ENCODE assay signal across 25 cellular contexts in genomic region chr2:133640103-133640502, GRCh38.
"Had no signal": no experiment of that assay in that cellular context is flagged by ENCODE, and none has a peak within 500 bp of the region (broad histone marks: within the 10 kb centered on the region; RNA-seq: fewer than 3 reads in every experiment).

No MANE protein-coding gene starts in this region.

- DNase-seq: activated CD4-positive, alpha-beta T cell treated with anti-CD3 and anti-CD28 coated beads for 4 hours; activated CD8-positive, alpha-beta memory T cell treated with anti-CD3 and anti-CD28 coated beads, Interleukin-2, amount 50 U/mL, for 4 hours; activated CD8-positive, alpha-beta T cell treated with anti-CD3 and anti-CD28 coated beads for 36 hours; activated naive CD4-positive, alpha-beta T cell treated with anti-CD3 and anti-CD28 coated beads, Interleukin-2, amount 50 U/mL, for 16 hours; activated naive CD8-positive, alpha-beta T cell treated with anti-CD3 and anti-CD28 coated beads, Interleukin-2, amount 10 ng/mL, durations not matched to agents 7 days and 5 days; activated T-cell treated with anti-CD3 and anti-CD28 coated beads, Interleukin-2, amount 50 U/mL, for 1 hour; adrenal gland; aorta; body of pancreas; KG1; NCI-H1092 treated with DMSO at 0.1 percent for 48 hours; NCI-H1417 treated with DMSO at 0.1 percent for 48 hours; NCI-H1694; NCI-H2029; NCI-H345; NCI-H510A; NCI-H526 treated with DMSO at 0.1 percent for 48 hours; NCI-H82; RPMI8226; T-cell; T-helper 2 cell; T1000 had no signal

- H3K9me3 ChIP-seq: adrenal gland, body of pancreas had no signal

- H3K4me1 ChIP-seq: adrenal gland, body of pancreas had no signal

- H3K27me3 ChIP-seq: adrenal gland, body of pancreas had no signal

- H3K4me3 ChIP-seq: adrenal gland, body of pancreas, SK-N-MC had no signal

- H3K27ac ChIP-seq: adrenal gland, body of pancreas had no signal

- H3K36me3 ChIP-seq: adrenal gland had no signal

- ATAC-seq: activated CD8-positive, alpha-beta T cell treated with anti-CD3 and anti-CD28 coated beads for 36 hours; body of pancreas; Panc1; Right ventricle myocardium inferior; T-cell had no signal
